15 cellular contexts compared by ENCODE assay signal in the genomic region with DNA sequence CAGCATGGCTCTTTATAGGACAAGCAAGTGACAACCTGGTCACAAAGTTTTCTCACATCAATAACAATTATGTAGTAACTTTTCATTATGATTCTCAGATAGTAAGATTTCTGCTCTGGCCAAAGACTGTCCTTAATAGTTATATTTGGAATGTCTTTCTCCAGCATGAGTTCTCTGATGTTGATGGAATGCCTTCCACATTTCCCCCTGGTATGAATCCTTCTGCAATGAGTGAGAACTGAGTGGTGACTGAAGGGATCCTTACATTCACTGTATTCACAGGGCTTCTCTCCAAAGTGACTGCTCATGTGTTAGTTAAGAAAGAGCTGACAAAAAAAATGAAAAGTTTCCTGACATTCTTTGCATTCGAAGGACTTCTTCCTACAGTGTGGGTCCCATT. TPM values are rescaled to one million over a fixed set of nuclear protein-coding genes. Genes with fewer than 3 reads are reported as not detected.
DNase-seq lines count a peak whose midpoint lies in the region; ATAC-seq and TF ChIP-seq lines count a peak whose summit lies in the region.
"Had no signal": no experiment of that assay in that cellular context is flagged by ENCODE, and none has a peak within 500 bp of the region (broad histone marks: within the 10 kb centered on the region; RNA-seq: fewer than 3 reads in every experiment).

No MANE protein-coding gene starts in this region.

- no peaks in the 10 kb centered on the region for H3K27me3 ChIP-seq in CD4-positive, CD25-positive, alpha-beta regulatory T cell (ENCODE audit: control insufficient read depth, insufficient read depth, low read length)
- H3K27me3 ChIP-seq in adipocyte (replicated peaks; ENCODE audit: control insufficient read depth, insufficient read depth, low read length) (no peaks in the 10 kb centered on the region), endodermal cell (ENCODE audit: control insufficient read depth, insufficient read depth, low read length, poor library complexity, severe bottlenecking) (no peaks in the 10 kb centered on the region), smooth muscle cell (ENCODE audit: low read depth) (no peaks in the 10 kb centered on the region), MG63 (no peaks in the 10 kb centered on the region)

- WGBS in endodermal cell (ENCODE audit: insufficient coverage in 1 of 2, insufficient read length in 1 of 2), 2 experiments: 95 to 100% methylated on average over 1 of the region's 1 CpG
- 96% methylated on average over 1 of the region's 1 CpG for WGBS in smooth muscle cell (ENCODE audit: low lambda C conversion rate)

- H3K4me1 ChIP-seq in CD4-positive, CD25-positive, alpha-beta regulatory T cell (ENCODE audit: control insufficient read depth, insufficient read depth, low read length, poor library complexity, severe bottlenecking): no peaks in the 10 kb centered on the region
- H3K4me1 ChIP-seq in adipocyte (ENCODE audit: control insufficient read depth, insufficient read depth, low read length) (no peaks in the 10 kb centered on the region), endodermal cell (ENCODE audit: control insufficient read depth, insufficient read depth, low read length) (no peaks in the 10 kb centered on the region), smooth muscle cell (ENCODE audit: low read depth) (no peaks in the 10 kb centered on the region)

- H3K4me3 Mint-ChIP-seq in CD4-positive, CD25-positive, alpha-beta regulatory T cell: no peak overlapping the region
- no peak overlapping the region for H3K4me3 Mint-ChIP-seq in endodermal cell
- H3K4me3 Mint-ChIP-seq in chondrocyte (ENCODE audit: unreplicated experiment): no peak overlapping the region
- H3K4me3 Mint-ChIP-seq: B cell had no signal

- H3K9me3 Mint-ChIP-seq in CD4-positive, CD25-positive, alpha-beta regulatory T cell: peaks cover 0 to 90% (median 44%) of the 10 kb centered on the region in 7 donors
- H3K9me3 Mint-ChIP-seq in endodermal cell (peaks cover 90% of the 10 kb centered on the region), chondrocyte (ENCODE audit: low read depth) (peaks cover 77% of the 10 kb centered on the region)

- H3K36me3 Mint-ChIP-seq in CD4-positive, CD25-positive, alpha-beta regulatory T cell: peaks cover 75% of the 10 kb centered on the region
- H3K36me3 Mint-ChIP-seq in endodermal cell (ENCODE audit: low read depth) (peaks cover 99% of the 10 kb centered on the region), chondrocyte (ENCODE audit: low read depth) (peaks cover 88% of the 10 kb centered on the region)

- H3K27ac Mint-ChIP-seq in CD4-positive, CD25-positive, alpha-beta regulatory T cell: no peak overlapping the region
- H3K27ac Mint-ChIP-seq in endodermal cell (no peak overlapping the region), chondrocyte (ENCODE audit: unreplicated experiment) (no peak overlapping the region)
- H3K27ac Mint-ChIP-seq: B cell had no signal

- no peaks in the 10 kb centered on the region for H3F3A ChIP-seq in smooth muscle cell (ENCODE audit: low read depth)

- no peaks in the 10 kb centered on the region for H3K79me2 ChIP-seq in smooth muscle cell (ENCODE audit: low read depth)

- peaks cover 0 to 10% (median 3%) of the 10 kb centered on the region in 4 donors for H3K4me1 Mint-ChIP-seq in CD4-positive, CD25-positive, alpha-beta regulatory T cell
- H3K4me1 Mint-ChIP-seq in endodermal cell (no peaks in the 10 kb centered on the region), chondrocyte (ENCODE audit: low read depth) (no peaks in the 10 kb centered on the region)
- H3K4me1 Mint-ChIP-seq: B cell had no signal

- H3K4me2 ChIP-seq in smooth muscle cell: no peak overlapping the region
- H3K4me2 ChIP-seq: KMS-11 had no signal

- no peak for TF ChIP-seq CTCF in endodermal cell (conservative IDR thresholded peaks at IDR 0.05)
- TF ChIP-seq CTCF in smooth muscle cell (IDR thresholded peaks at IDR 0.05; ENCODE audit: borderline replicate concordance, insufficient read depth, poor library complexity, severe bottlenecking): no peak
- TF ChIP-seq CTCF in chondrocyte (IDR thresholded peaks at IDR 0.05): no peak

- no peaks in the 10 kb centered on the region for H4K20me1 ChIP-seq in smooth muscle cell (ENCODE audit: low read depth)

- H3K9ac ChIP-seq in adipocyte (ENCODE audit: low read length): no peak overlapping the region
- no peak overlapping the region for H3K9ac ChIP-seq in endodermal cell (ENCODE audit: extremely low read depth, low read length, poor library complexity, severe bottlenecking)
- no peak overlapping the region for H3K9ac ChIP-seq in smooth muscle cell (ENCODE audit: low read depth)
- H3K9ac ChIP-seq: KMS-11 had no signal

- no peak for ATAC-seq in CD4-positive, CD25-positive, alpha-beta regulatory T cell (ENCODE audit: low read depth in 2 of 2)

- H3K4me3 ChIP-seq in CD4-positive, CD25-positive, alpha-beta regulatory T cell (ENCODE audit: low read depth, low read length): peak overlapping the region; percentile 22
- peak overlapping the region; percentile 69 for H3K4me3 ChIP-seq in adipocyte (ENCODE audit: low read length)
- peak overlapping the region; percentile 62 for H3K4me3 ChIP-seq in endodermal cell (ENCODE audit: low read length)
- H3K4me3 ChIP-seq in smooth muscle cell: peak overlapping the region; percentile 5
- no peak overlapping the region for H3K4me3 ChIP-seq in MG63

- no peaks in the 10 kb centered on the region for H3K27me3 Mint-ChIP-seq in CD4-positive, CD25-positive, alpha-beta regulatory T cell
- no peaks in the 10 kb centered on the region for H3K27me3 Mint-ChIP-seq in endodermal cell (ENCODE audit: insufficient read depth)
- H3K27me3 Mint-ChIP-seq in chondrocyte (ENCODE audit: low read depth): no peaks in the 10 kb centered on the region
- H3K27me3 Mint-ChIP-seq: B cell, IgD-negative memory B cell had no signal

- H3K36me3 ChIP-seq in CD4-positive, CD25-positive, alpha-beta regulatory T cell (ENCODE audit: control insufficient read depth, insufficient read depth, low read length): peaks cover 83% of the 10 kb centered on the region
- H3K36me3 ChIP-seq in adipocyte (ENCODE audit: control insufficient read depth, insufficient read depth, low read length, severe bottlenecking): peaks cover 100% of the 10 kb centered on the region
- H3K36me3 ChIP-seq in endodermal cell (ENCODE audit: control insufficient read depth, insufficient read depth, low read length): peaks cover 98% of the 10 kb centered on the region
- H3K36me3 ChIP-seq in smooth muscle cell (ENCODE audit: low read depth): peaks cover 99% of the 10 kb centered on the region
- H3K36me3 ChIP-seq in MG63: peaks cover 100% of the 10 kb centered on the region

- no peak for DNase-seq in CD4-positive, CD25-positive, alpha-beta regulatory T cell
- DNase-seq in adipocyte (ENCODE audit: low read depth) (no peak), endodermal cell (no peak), smooth muscle cell (lab: John Stamatoyannopoulos, UW; ENCODE audit: unreplicated experiment) (no peak), MG63 (no peak), NCI-H1694 (lab: John Stamatoyannopoulos, UW) (no peak), chondrocyte (ENCODE audit: low spot score) (no peak)
- DNase-seq: COR-L47, DMS53, GF-D8, H7 had no signal

- H3K9me3 ChIP-seq in CD4-positive, CD25-positive, alpha-beta regulatory T cell (ENCODE audit: control insufficient read depth in 2 of 2, low read length in 2 of 2): peaks cover 96 to 100% of the 10 kb centered on the region in 2 experiments
- H3K9me3 ChIP-seq in adipocyte (ENCODE audit: control insufficient read depth, low read length) (peaks cover 99% of the 10 kb centered on the region), endodermal cell (ENCODE audit: control insufficient read depth, low read length) (peaks cover 87% of the 10 kb centered on the region), smooth muscle cell (replicated peaks; ENCODE audit: low read depth) (peaks cover 68% of the 10 kb centered on the region), MG63 (peaks cover 77% of the 10 kb centered on the region)

- H3K27ac ChIP-seq in CD4-positive, CD25-positive, alpha-beta regulatory T cell (ENCODE audit: insufficient read depth, low read length, poor library complexity, severe bottlenecking): no peak overlapping the region
- H3K27ac ChIP-seq in endodermal cell (ENCODE audit: low read depth, low read length) (no peak overlapping the region), smooth muscle cell (ENCODE audit: low read depth) (no peak overlapping the region)
- H3K27ac ChIP-seq: KMS-11 had no signal

- no peak overlapping the region for H2AFZ ChIP-seq in smooth muscle cell (ENCODE audit: low read depth)

RNA-seq across cellular contexts. Expression of gene ZNF550, which starts 13.2 kb away (rescaled TPM):
- total RNA-seq in CD4-positive, CD25-positive, alpha-beta regulatory T cell: 10.2 TPM
- polyA plus RNA-seq in CD4-positive, CD25-positive, alpha-beta regulatory T cell: 10 to 100 TPM in 2 of 4 donors, 1 to 10 TPM in 2; 5.8 to 18.7 (median 9.4) TPM
- total RNA-seq in endodermal cell (10 to 100 TPM; 12.3 to 16.2 TPM), smooth muscle cell (5.1 and 6.3 TPM in 2 replicates), chondrocyte (6.9 to 11.3 TPM (median 8.6 TPM) in 3 replicates)
- 9.0 TPM for polyA plus RNA-seq in endodermal cell (2013, experiment 1 of 2)
- polyA plus RNA-seq in endodermal cell (2013, experiment 2 of 2): 8.9 TPM
- 3.6 and 5.9 TPM in 2 replicates for polyA plus RNA-seq in smooth muscle cell
- total RNA-seq in MG63 (2014; rRNA removed; shearing (Covaris generic); ENCODE audit: low replicate concordance): 4.2 and 5.1 TPM in 2 replicates

RNA-seq across cellular contexts. Expression of gene ZNF549, which starts 19.4 kb away (rescaled TPM):
- 5.2 TPM for total RNA-seq in CD4-positive, CD25-positive, alpha-beta regulatory T cell
- 1 to 10 TPM; 4.3 to 9.2 (median 7.7) TPM for polyA plus RNA-seq in CD4-positive, CD25-positive, alpha-beta regulatory T cell
- 10 to 100 TPM in 1 of 2 donors, 1 to 10 TPM in 1; 9.5 to 14.0 TPM for total RNA-seq in endodermal cell
- 9.0 TPM for polyA plus RNA-seq in endodermal cell (2013, experiment 1 of 2)
- polyA plus RNA-seq in endodermal cell (2013, experiment 2 of 2): 7.9 TPM
- 7.0 TPM in 2 replicates for total RNA-seq in smooth muscle cell
- 4.4 and 4.7 TPM in 2 replicates for polyA plus RNA-seq in smooth muscle cell
- 2.2 and 5.0 TPM in 2 replicates for total RNA-seq in MG63 (2014; rRNA removed; shearing (Covaris generic); ENCODE audit: low replicate concordance)
- total RNA-seq in chondrocyte: 6.8 to 7.4 TPM (median 7.1 TPM) in 3 replicates
- total RNA-seq: HT-29 had no signal

RNA-seq across cellular contexts. Expression of gene ZNF416, which starts 32.2 kb away (rescaled TPM):
- 4.4 TPM for total RNA-seq in CD4-positive, CD25-positive, alpha-beta regulatory T cell
- polyA plus RNA-seq in CD4-positive, CD25-positive, alpha-beta regulatory T cell: 1 to 10 TPM; 4.1 to 9.5 (median 6.1) TPM
- 1 to 10 TPM; 8.0 to 9.1 TPM for total RNA-seq in endodermal cell
- 6.4 TPM for polyA plus RNA-seq in endodermal cell (2013, experiment 1 of 2)
- 6.7 TPM for polyA plus RNA-seq in endodermal cell (2013, experiment 2 of 2)
- total RNA-seq in smooth muscle cell: 5.4 and 6.6 TPM in 2 replicates
- polyA plus RNA-seq in smooth muscle cell: 3.6 TPM in 2 replicates
- total RNA-seq in MG63 (2014; rRNA removed; shearing (Covaris generic); ENCODE audit: low replicate concordance): 7.7 and 9.1 TPM in 2 replicates
- total RNA-seq in chondrocyte: 5.4 to 7.7 TPM (median 6.0 TPM) in 3 replicates

RNA-seq across cellular contexts. Expression of gene ZIK1, which starts 37.4 kb away (rescaled TPM):
- 3.4 TPM for total RNA-seq in CD4-positive, CD25-positive, alpha-beta regulatory T cell
- 10 to 100 TPM in 1 of 4 donors, 1 to 10 TPM in 3; 5.6 to 10.2 (median 8.2) TPM for polyA plus RNA-seq in CD4-positive, CD25-positive, alpha-beta regulatory T cell
- total RNA-seq in endodermal cell: 10 to 100 TPM; 15.8 to 25.7 TPM
- polyA plus RNA-seq in endodermal cell (2013, experiment 1 of 2): 19.9 TPM
- polyA plus RNA-seq in endodermal cell (2013, experiment 2 of 2): 17.2 TPM
- 6.5 and 9.1 TPM in 2 replicates for total RNA-seq in smooth muscle cell
- 4.6 and 6.6 TPM in 2 replicates for polyA plus RNA-seq in smooth muscle cell
- not detected in 2 replicates for total RNA-seq in MG63 (2014; rRNA removed; shearing (Covaris generic); ENCODE audit: low replicate concordance)
- 4.8 to 7.2 TPM (median 5.5 TPM) in 3 replicates for total RNA-seq in chondrocyte

RNA-seq across cellular contexts. Expression of gene ZNF773, which starts 46.8 kb away (rescaled TPM):
- 7.2 TPM for total RNA-seq in CD4-positive, CD25-positive, alpha-beta regulatory T cell
- 10 to 100 TPM in 3 of 4 donors, 1 to 10 TPM in 1; 7.0 to 11.3 (median 10.6) TPM for polyA plus RNA-seq in CD4-positive, CD25-positive, alpha-beta regulatory T cell
- total RNA-seq in endodermal cell (10 to 100 TPM in 1 of 2 donors, 1 to 10 TPM in 1; 7.9 to 12.4 TPM), smooth muscle cell (7.9 and 17.2 TPM in 2 replicates), chondrocyte (8.7 to 10.1 TPM (median 9.0 TPM) in 3 replicates)
- 8.3 TPM for polyA plus RNA-seq in endodermal cell (2013, experiment 1 of 2)
- polyA plus RNA-seq in endodermal cell (2013, experiment 2 of 2): 7.8 TPM
- 7.3 and 9.6 TPM in 2 replicates for polyA plus RNA-seq in smooth muscle cell
- 8.6 and 22.8 TPM in 2 replicates for total RNA-seq in MG63 (2014; rRNA removed; shearing (Covaris generic); ENCODE audit: low replicate concordance)
